In the genomic region with DNA sequence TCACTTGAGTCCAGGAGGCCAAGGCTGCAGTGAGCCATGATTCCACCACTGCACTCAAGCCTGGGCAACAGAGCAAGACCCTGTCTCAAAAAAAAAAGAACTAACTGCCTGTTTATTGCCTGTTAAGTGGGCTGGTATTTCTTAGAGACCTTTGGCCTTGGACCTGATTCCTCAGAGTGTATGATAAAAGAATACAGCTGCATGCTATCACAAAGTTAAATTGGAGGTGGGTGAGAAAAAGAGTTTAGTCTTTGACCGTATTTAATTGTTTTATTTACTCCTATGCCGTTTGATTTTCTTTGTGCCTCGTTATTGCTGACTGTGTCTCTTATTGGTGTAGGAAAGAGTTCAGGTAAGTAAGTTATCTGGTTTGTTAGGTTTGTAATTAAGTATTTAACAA, we compare ENCODE assay signal across 29 cellular contexts.
"Had no signal": no experiment of that assay in that cellular context is flagged by ENCODE, and none has a peak within 500 bp of the region (broad histone marks: within the 10 kb centered on the region; RNA-seq: fewer than 3 reads in every experiment).

No MANE protein-coding gene starts in this region.

- H3K27me3 ChIP-seq: brain microvascular endothelial cell, MG63, SJCRH30 had no signal

- H3K27ac Mint-ChIP-seq: activated CD4-positive, alpha-beta T cell treated with anti-CD3 and anti-CD28 coated beads, Interleukin-2, amount 10 ng/mL, durations not matched to agents 24 days and 14 days; activated naive CD8-positive, alpha-beta T cell treated with anti-CD3 and anti-CD28 coated beads for 36 hours; activated T-cell treated with anti-CD3 and anti-CD28 coated beads, Interleukin-2, amount 50 U/mL, for 24 hours; activated T-helper 1 cell treated with anti-CD3 and anti-CD28 coated beads, Interleukin-12 subunit alpha, Interleukin-12 subunit beta, Interleukin-2, Interleukin-4 antibody, amounts not matched to agents 30 ng/mL and 10 ng/mL and 1 ng/mL, durations not matched to agents 14 hours and 24 hours and 36 hours; T-helper 2 cell treated with Interferon-gamma antibody and Interleukin-4, amounts not matched to agents 5 μg/mL and 100 μg/mL, for 36 hours had no signal

- H3K9me3 ChIP-seq: MG63, SJCRH30 had no signal

- DNase-seq: activated CD4-positive, alpha-beta T cell treated with anti-CD3 and anti-CD28 coated beads, Interleukin-2, amount 50 U/mL, for 4 hours; activated CD8-positive, alpha-beta T cell treated with anti-CD3 and anti-CD28 coated beads for 36 hours; activated effector memory CD4-positive, alpha-beta T cell treated with Interleukin-2 at 50 U/mL for 16 hours; activated naive CD4-positive, alpha-beta T cell; activated naive CD4-positive, alpha-beta T cell treated with anti-CD3 and anti-CD28 coated beads, Interleukin-2, amount 50 U/mL, for 16 hours; activated naive CD8-positive, alpha-beta T cell treated with anti-CD3 and anti-CD28 coated beads for 36 hours; activated T-cell treated with anti-CD3 and anti-CD28 coated beads, Interleukin-2, amount 50 U/mL, for 24 hours; amniotic stem cell; aorta; brain microvascular endothelial cell; central memory CD4-positive, alpha-beta T cell; Kasumi-1; KG1; MG63; NCI-H1048; NCI-H1105 treated with DMSO at 0.1 percent for 48 hours; NCI-H1436; NCI-H1694; NCI-H1930; NCI-H2081 treated with DMSO at 0.1 percent for 48 hours; NCI-H345; NCI-H524 treated with DMSO at 0.1 percent for 48 hours; SHP77; SJCRH30 had no signal

- H3K4me3 ChIP-seq: MG63, SJCRH30, SK-N-MC had no signal

- H3K4me3 Mint-ChIP-seq: activated CD4-positive, alpha-beta T cell treated with anti-CD3 and anti-CD28 coated beads, Interleukin-2, amount 10 ng/mL, durations not matched to agents 24 days and 14 days; activated CD8-positive, alpha-beta T cell treated with anti-CD3 and anti-CD28 coated beads for 36 hours; activated naive CD8-positive, alpha-beta T cell treated with anti-CD3 and anti-CD28 coated beads for 36 hours; activated T-cell treated with anti-CD3 and anti-CD28 coated beads, Interleukin-2, amount 50 U/mL, for 24 hours; activated T-helper 1 cell treated with anti-CD3 and anti-CD28 coated beads, Interleukin-12 subunit alpha, Interleukin-12 subunit beta, Interleukin-2, Interleukin-4 antibody, amounts not matched to agents 30 ng/mL and 10 ng/mL and 1 ng/mL, durations not matched to agents 14 hours and 24 hours and 36 hours; T-helper 2 cell treated with Interferon-gamma antibody and Interleukin-4, amounts not matched to agents 5 μg/mL and 100 μg/mL, for 36 hours had no signal

- H3K27ac ChIP-seq: brain microvascular endothelial cell, SJCRH30, SK-N-MC had no signal

- H3K4me1 ChIP-seq: SJCRH30 had no signal

- H3K9me3 Mint-ChIP-seq: activated CD4-positive, alpha-beta T cell treated with anti-CD3 and anti-CD28 coated beads, Interleukin-2, amount 10 ng/mL, durations not matched to agents 24 days and 14 days; activated CD8-positive, alpha-beta T cell treated with anti-CD3 and anti-CD28 coated beads for 36 hours; activated naive CD8-positive, alpha-beta T cell treated with anti-CD3 and anti-CD28 coated beads for 36 hours; activated T-cell treated with anti-CD3 and anti-CD28 coated beads, Interleukin-2, amount 50 U/mL, for 24 hours; activated T-helper 1 cell treated with anti-CD3 and anti-CD28 coated beads, Interleukin-12 subunit alpha, Interleukin-12 subunit beta, Interleukin-2, Interleukin-4 antibody, amounts not matched to agents 30 ng/mL and 10 ng/mL and 1 ng/mL, durations not matched to agents 14 hours and 24 hours and 36 hours; T-helper 2 cell treated with Interferon-gamma antibody and Interleukin-4, amounts not matched to agents 5 μg/mL and 100 μg/mL, for 36 hours had no signal

- ATAC-seq: activated CD8-positive, alpha-beta T cell treated with anti-CD3 and anti-CD28 coated beads for 36 hours; Panc1 had no signal

- H3K27me3 Mint-ChIP-seq: activated CD4-positive, alpha-beta T cell treated with anti-CD3 and anti-CD28 coated beads, Interleukin-2, amount 10 ng/mL, durations not matched to agents 24 days and 14 days; activated CD8-positive, alpha-beta T cell treated with anti-CD3 and anti-CD28 coated beads for 36 hours; activated naive CD8-positive, alpha-beta T cell treated with anti-CD3 and anti-CD28 coated beads for 36 hours; activated T-cell treated with anti-CD3 and anti-CD28 coated beads, Interleukin-2, amount 50 U/mL, for 24 hours had no signal
